9 cellular contexts compared by ENCODE assay signal in genomic region chr9:121620777-121621437, GRCh38. TPM values are rescaled to one million over a fixed set of nuclear protein-coding genes. Genes with fewer than 3 reads are reported as not detected.
DNase-seq lines count a peak whose midpoint lies in the region; TF ChIP-seq lines count a peak whose summit lies in the region.
"Had no signal": no experiment of that assay in that cellular context is flagged by ENCODE, and none has a peak within 500 bp of the region (broad histone marks: within the 10 kb centered on the region; RNA-seq: fewer than 3 reads in every experiment).

No MANE protein-coding gene starts in this region.

- POLR2A ChIA-PET in AG04450 (lab: Yijun Ruan, JAX) = no interaction called here
- POLR2A ChIA-PET in activated CD4-positive, alpha-beta T cell treated with anti-CD3 and anti-CD28 coated beads, Interleukin-2, amount 10 ng/mL, durations not matched to agents 7 days and 5 days (lab: Charles Lee) = no interaction called here

- H3K4me3 Mint-ChIP-seq in activated CD4-positive, alpha-beta T cell treated with anti-CD3 and anti-CD28 coated beads, Interleukin-2, amount 10 ng/mL, durations not matched to agents 7 days and 5 days = no peak overlapping the region

- H3K9me3 Mint-ChIP-seq in activated CD4-positive, alpha-beta T cell treated with anti-CD3 and anti-CD28 coated beads, Interleukin-2, amount 10 ng/mL, durations not matched to agents 7 days and 5 days = no peaks in the 10 kb centered on the region

- no peaks in the 10 kb centered on the region for H3K4me1 ChIP-seq in iPS DF 6.9 (ENCODE audit: control insufficient read depth, insufficient read depth, low read length)

- H3K27ac ChIP-seq in AG04450 (ENCODE audit: low read depth, low read length) (no peak overlapping the region), iPS DF 6.9 (ENCODE audit: low read length) (no peak overlapping the region)
- H3K27ac ChIP-seq: neutrophil had no signal

- H3K27me3 ChIP-seq in AG04450 (ENCODE audit: control insufficient read depth, insufficient read depth, low read length) = peaks cover 2% of the 10 kb centered on the region
- no peaks in the 10 kb centered on the region for H3K27me3 ChIP-seq in iPS DF 6.9 (ENCODE audit: control insufficient read depth, insufficient read depth, low read length)

- in situ Hi-C loops in GM13977 (cut with MboI; ENCODE audit: low pct_unique_long_range_greater_than_20kb, low sequenced_read_pairs, unreplicated experiment) = no loop called here

- TF ChIP-seq CTCF in AG04450 (IDR thresholded peaks at IDR 0.05; ENCODE audit: low read depth, low read length) (peak; percentile 66), GM13977 (IDR thresholded peaks at IDR 0.05; ENCODE audit: extremely low read depth, insufficient read depth, missing control alignments) (peak; percentile 55)

- H3K4me3 ChIP-seq in AG04450 (ENCODE audit: low read depth, low read length) (no peak overlapping the region), iPS DF 6.9 (ENCODE audit: low read length) (no peak overlapping the region)

- H3K9me3 ChIP-seq in AG04450 (ENCODE audit: control insufficient read depth, insufficient read depth, low read length) (no peaks in the 10 kb centered on the region), iPS DF 6.9 (ENCODE audit: control insufficient read depth, insufficient read depth, low read length) (no peaks in the 10 kb centered on the region)
- H3K9me3 ChIP-seq: neutrophil had no signal

- H3K4me1 Mint-ChIP-seq in activated CD4-positive, alpha-beta T cell treated with anti-CD3 and anti-CD28 coated beads, Interleukin-2, amount 10 ng/mL, durations not matched to agents 7 days and 5 days = peaks cover 4% of the 10 kb centered on the region

- DNase-seq in AG04450 (ENCODE audit: low read depth, low spot score) (no peak), GM13977 (ENCODE audit: low spot score) (peak; percentile 58), SW480 (ENCODE audit: low spot score) (peak; percentile 43), iPS DF 6.9 (ENCODE audit: low read depth, low spot score) (peak; percentile 33), putamen (ENCODE audit: low spot score) (no peak), NCI-H1048 (lab: John Stamatoyannopoulos, UW) (no peak)
- no peak for DNase-seq in stimulated activated CD4-positive, alpha-beta T cell treated with anti-CD3 and anti-CD28 coated beads, Interleukin-12 subunit alpha, Interleukin-12 subunit beta, amount 100 ng/mL, for 4 hours
- no peak for DNase-seq in activated CD4-positive, alpha-beta T cell treated with anti-CD3 and anti-CD28 coated beads, Interleukin-2, amount 10 ng/mL, durations not matched to agents 7 days and 5 days

- H3K27ac Mint-ChIP-seq in activated CD4-positive, alpha-beta T cell treated with anti-CD3 and anti-CD28 coated beads, Interleukin-2, amount 10 ng/mL, durations not matched to agents 7 days and 5 days = no peak overlapping the region

- no CpG with 5 or more reads among the region's 3 CpGs for WGBS in iPS DF 6.9 (ENCODE audit: insufficient coverage, insufficient read length)

- CTCF ChIA-PET in AG04450 (lab: Charles Lee) = interaction anchor here (0.7 to 1.7 kb wide), 11 partner anchors 9 to 478 kb away, joined by 3 to 7 read pairs (median 3); no protein-coding TSS in a partner anchor
- CTCF ChIA-PET in activated CD4-positive, alpha-beta T cell treated with anti-CD3 and anti-CD28 coated beads, Interleukin-2, amount 10 ng/mL, durations not matched to agents 7 days and 5 days (lab: Charles Lee) = interaction anchor here (0.5 to 1.5 kb wide), 4 partner anchors 9 to 130 kb away, joined by 3 read pairs; no protein-coding TSS in a partner anchor

- no peaks in the 10 kb centered on the region for H3K27me3 Mint-ChIP-seq in activated CD4-positive, alpha-beta T cell treated with anti-CD3 and anti-CD28 coated beads, Interleukin-2, amount 10 ng/mL, durations not matched to agents 7 days and 5 days

- no peaks in the 10 kb centered on the region for H3K36me3 Mint-ChIP-seq in activated CD4-positive, alpha-beta T cell treated with anti-CD3 and anti-CD28 coated beads, Interleukin-2, amount 10 ng/mL, durations not matched to agents 7 days and 5 days (ENCODE audit: low read depth)

- H3K36me3 ChIP-seq in iPS DF 6.9 (ENCODE audit: control insufficient read depth, insufficient read depth, low read length) = no peaks in the 10 kb centered on the region
- H3K36me3 ChIP-seq: neutrophil had no signal

RNA-seq across cellular contexts. Expression of gene DAB2IP, which starts 30.5 kb away (rescaled TPM):
- 20.4 and 20.5 TPM in 2 replicates for polyA plus RNA-seq in AG04450 (2011; rRNA removed)
- polyA minus RNA-seq in AG04450 (2011; rRNA and poly(A)+ RNA removed) = 46.7 and 48.5 TPM in 2 replicates
- total RNA-seq in activated CD4-positive, alpha-beta T cell treated with anti-CD3 and anti-CD28 coated beads, Interleukin-2, amount 10 ng/mL, durations not matched to agents 7 days and 5 days = not detected

Comparison
In these comparisons a context has a peak if more than half of its experiments do, and no peak if none do; other contexts are left out.
1. DNase-seq: peak in GM13977 (single experiment), SW480 (single experiment) and iPS DF 6.9 (single experiment); none in AG04450 (single experiment), putamen (single experiment), NCI-H1048 (single experiment), stimulated activated CD4-positive, alpha-beta T cell treated with anti-CD3 and anti-CD28 coated beads, Interleukin-12 subunit alpha, Interleukin-12 subunit beta, amount 100 ng/mL, for 4 hours (single experiment) and activated CD4-positive, alpha-beta T cell treated with anti-CD3 and anti-CD28 coated beads, Interleukin-2, amount 10 ng/mL, durations not matched to agents 7 days and 5 days (single experiment).